In genomic region chr5:67211926-67212325, GRCh38 we compare ENCODE assay signal across 14 cellular contexts. TPM values are rescaled to one million over a fixed set of nuclear protein-coding genes. Genes with fewer than 3 reads are reported as not detected.
DNase-seq lines count a peak whose midpoint lies in the region; ATAC-seq lines count a peak whose summit lies in the region.
"Had no signal": no experiment of that assay in that cellular context is flagged by ENCODE, and none has a peak within 500 bp of the region (broad histone marks: within the 10 kb centered on the region; RNA-seq: fewer than 3 reads in every experiment).

No MANE protein-coding gene starts in this region.

- no peak overlapping the region for H3K27ac ChIP-seq in CD4-positive, alpha-beta memory T cell (ENCODE audit: low read depth, low read length)

- POLR2A ChIA-PET in CD4-positive, alpha-beta memory T cell (lab: Charles Lee; ENCODE audit: partially characterized antibody) = interaction anchor here (17.3 kb wide), 1 partner anchor 49 kb away, joined by 703 read pairs; no protein-coding TSS in a partner anchor

- intact Hi-C loops in CD4-positive, alpha-beta memory T cell (cut with micrococcal nuclease) = no loop called here

- H3K27me3 ChIP-seq in CD4-positive, alpha-beta memory T cell (ENCODE audit: insufficient read depth, low read length) = no peaks in the 10 kb centered on the region

- no peak for ATAC-seq in central memory CD8-positive, alpha-beta T cell (replicated peaks; ENCODE audit: extremely low read depth, poor library complexity, severe bottlenecking)
- no peak for ATAC-seq in HG02588 (IDR thresholded peaks at IDR 0.05; ENCODE audit: unreplicated experiment)
- ATAC-seq in HG02885 (IDR thresholded peaks at IDR 0.05; ENCODE audit: poor library complexity, unreplicated experiment) = no peak

- DNase-seq in CD4-positive, alpha-beta memory T cell = no peak
- DNase-seq in NCI-H226 (peak; percentile 82), mucosa of gallbladder (ENCODE audit: low spot score) (peak; percentile 38), NK-92 (lab: John Stamatoyannopoulos, UW; ENCODE audit: unreplicated experiment) (no peak), NCI-H146 (lab: John Stamatoyannopoulos, UW) (no peak)
- no peak for DNase-seq in central memory CD8-positive, alpha-beta T cell (ENCODE audit: low spot score in 2 of 2)
- DNase-seq: H9, hippocampal formation, NCI-H2081 treated with DMSO at 0.1 percent for 48 hours had no signal

- peaks cover 56 to 62% (median 59%) of the 10 kb centered on the region in 4 donors for H3K4me1 Mint-ChIP-seq in CD4-positive, alpha-beta memory T cell
- peaks cover 55% of the 10 kb centered on the region for H3K4me1 Mint-ChIP-seq in central memory CD8-positive, alpha-beta T cell
- H3K4me1 Mint-ChIP-seq: H9 had no signal

- H3K4me3 Mint-ChIP-seq in CD4-positive, alpha-beta memory T cell = no peak overlapping the region
- no peak overlapping the region for H3K4me3 Mint-ChIP-seq in central memory CD8-positive, alpha-beta T cell
- H3K4me3 Mint-ChIP-seq: activated naive CD4-positive, alpha-beta T cell treated with anti-CD3 and anti-CD28 coated beads, Interleukin-2, amount 50 U/mL, for 24 hours; H9; IgD-negative memory B cell had no signal

- H3K9me3 ChIP-seq in CD4-positive, alpha-beta memory T cell (ENCODE audit: control insufficient read depth in 1 of 2, low read length in 2 of 2) = no peaks in the 10 kb centered on the region

- H3K4me3 ChIP-seq in CD4-positive, alpha-beta memory T cell (ENCODE audit: low read length in 2 of 2) = no peak overlapping the region

- H3K36me3 Mint-ChIP-seq in CD4-positive, alpha-beta memory T cell = no peaks in the 10 kb centered on the region
- peaks cover 15% of the 10 kb centered on the region for H3K36me3 Mint-ChIP-seq in central memory CD8-positive, alpha-beta T cell (ENCODE audit: insufficient read depth)
- H3K36me3 Mint-ChIP-seq: activated naive CD4-positive, alpha-beta T cell treated with anti-CD3 and anti-CD28 coated beads, Interleukin-2, amount 50 U/mL, for 24 hours; IgD-negative memory B cell had no signal

- no peaks in the 10 kb centered on the region for H3K36me3 ChIP-seq in CD4-positive, alpha-beta memory T cell (ENCODE audit: insufficient read depth, low read length)

- peaks cover 56% of the 10 kb centered on the region for H3K4me1 ChIP-seq in CD4-positive, alpha-beta memory T cell (ENCODE audit: insufficient read depth, low read length)

- no peaks in the 10 kb centered on the region for H3K27me3 Mint-ChIP-seq in CD4-positive, alpha-beta memory T cell
- no peaks in the 10 kb centered on the region for H3K27me3 Mint-ChIP-seq in central memory CD8-positive, alpha-beta T cell
- H3K27me3 Mint-ChIP-seq: activated naive CD4-positive, alpha-beta T cell treated with anti-CD3 and anti-CD28 coated beads, Interleukin-2, amount 50 U/mL, for 24 hours; IgD-negative memory B cell had no signal

- H3K27ac Mint-ChIP-seq in CD4-positive, alpha-beta memory T cell = peak overlapping the region in 4 of 7 donors; percentile 2 to 50 (median 20)
- peak overlapping the region; percentile 37 for H3K27ac Mint-ChIP-seq in central memory CD8-positive, alpha-beta T cell (ENCODE audit: low read depth)
- H3K27ac Mint-ChIP-seq: H9 had no signal

- CTCF ChIA-PET in CD4-positive, alpha-beta memory T cell (lab: Charles Lee; ENCODE audit: partially characterized antibody) = interaction anchor here (1.2 to 29.6 kb wide), 2 partner anchors 34 to 49 kb away, joined by 3 to 851 read pairs; no protein-coding TSS in a partner anchor

- no peaks in the 10 kb centered on the region for H3K9me3 Mint-ChIP-seq in CD4-positive, alpha-beta memory T cell
- no peaks in the 10 kb centered on the region for H3K9me3 Mint-ChIP-seq in central memory CD8-positive, alpha-beta T cell
- H3K9me3 Mint-ChIP-seq: activated naive CD4-positive, alpha-beta T cell treated with anti-CD3 and anti-CD28 coated beads, Interleukin-2, amount 50 U/mL, for 24 hours; H9; IgD-negative memory B cell had no signal

RNA-seq across cellular contexts. Expression of gene CD180, which starts 15.3 kb away (rescaled TPM):
- total RNA-seq in CD4-positive, alpha-beta memory T cell = under 1 TPM; 0.50 to 0.52 TPM
- polyA plus RNA-seq in CD4-positive, alpha-beta memory T cell = under 1 TPM in 1 of 2 donors, not detected in 1; 0.25 TPM
- total RNA-seq in mucosa of gallbladder = 1.6 TPM
- total RNA-seq: dermis microvascular lymphatic vessel endothelial cell, H9 had no signal

Comparison
In these comparisons a context has a peak if more than half of its experiments do, and no peak if none do; other contexts are left out.
1. DNase-seq: peak in NCI-H226 (single experiment) and mucosa of gallbladder (single experiment); none in CD4-positive, alpha-beta memory T cell (0 of 5), central memory CD8-positive, alpha-beta T cell (0 of 2), NK-92 (single experiment) and NCI-H146 (single experiment).